1 cellular context compared by ENCODE assay signal in genomic region chr12:123435636-123436016, GRCh38.
TF ChIP-seq lines count a peak whose summit lies in the region.

No MANE protein-coding gene starts in this region.

TF ChIP-seq in H1, 55 proteins besides CTCF, POLR2A, EP300 and RAD21:
- no peak for TF ChIP-seq SP4 (IDR thresholded peaks at IDR 0.05; ENCODE audit: low read length)
- no peak for TF ChIP-seq CREB1 (IDR thresholded peaks at IDR 0.05)
- no peak for TF ChIP-seq E2F6 (IDR thresholded peaks at IDR 0.05)
- no peak for TF ChIP-seq SRF (IDR thresholded peaks at IDR 0.05; ENCODE audit: low read depth, low read length)
- no peak for TF ChIP-seq TAF7 (optimal IDR thresholded peaks at IDR 0.05; ENCODE audit: borderline replicate concordance, low read depth, low read length)
- no peak for TF ChIP-seq KDM4A (IDR thresholded peaks at IDR 0.05; ENCODE audit: low read depth, low read length, severe bottlenecking)
- TF ChIP-seq SP2 (IDR thresholded peaks at IDR 0.05; ENCODE audit: low read length) = no peak
- TF ChIP-seq SIRT6 (IDR thresholded peaks at IDR 0.05; ENCODE audit: low read length) = no peak
- TF ChIP-seq TCF12 (IDR thresholded peaks at IDR 0.05; ENCODE audit: low read depth, low read length) = no peak
- TF ChIP-seq SIX5 (IDR thresholded peaks at IDR 0.05; ENCODE audit: low read depth, low read length) = no peak
- TF ChIP-seq SP1 (IDR thresholded peaks at IDR 0.05; ENCODE audit: low read depth, low read length) = no peak
- TF ChIP-seq EGR1 (IDR thresholded peaks at IDR 0.05; ENCODE audit: borderline replicate concordance, low read depth, low read length) = no peak
- no peak for TF ChIP-seq CEBPB (IDR thresholded peaks at IDR 0.05; ENCODE audit: low read depth, low read length)
- TF ChIP-seq RNF2 (IDR thresholded peaks at IDR 0.05; ENCODE audit: borderline replicate concordance, low read depth, low read length, missing control alignments, poor library complexity, severe bottlenecking) = no peak
- TF ChIP-seq TAF1 (IDR thresholded peaks at IDR 0.05; ENCODE audit: low read depth, low read length) = no peak
- TF ChIP-seq CBX8 (IDR thresholded peaks at IDR 0.05; ENCODE audit: borderline replicate concordance, low read depth, low read length) = no peak
- TF ChIP-seq ZNF274 (IDR thresholded peaks at IDR 0.05; ENCODE audit: borderline replicate concordance, extremely low read depth, low read length) = no peak
- no peak for TF ChIP-seq CBX5 (IDR thresholded peaks at IDR 0.05; ENCODE audit: low read depth, low read length)
